ENCODE assay signal across 1 cellular context in genomic region chr10:24277771-24278518, GRCh38.
TF ChIP-seq lines count a peak whose summit lies in the region.

No MANE protein-coding gene starts in this region.

TF ChIP-seq in H1, 55 proteins besides CTCF, POLR2A, EP300 and RAD21 (continued from another document):
- TF ChIP-seq ZNF274 (IDR thresholded peaks at IDR 0.05; ENCODE audit: borderline replicate concordance, extremely low read depth, low read length) (no peak), POU5F1 (IDR thresholded peaks at IDR 0.05; ENCODE audit: low read depth, low read length) (no peak), SUZ12 (IDR thresholded peaks at IDR 0.05; ENCODE audit: low read length) (no peak), CTBP2 (IDR thresholded peaks at IDR 0.05; ENCODE audit: borderline replicate concordance, insufficient read depth, insufficient read length, low read length) (no peak)
TF ChIP-seq in H1: peak in this region for 0.
